In genomic region chr22:48491451-48491941, GRCh38 we compare ENCODE assay signal across 2 cellular contexts.
TF ChIP-seq lines count a peak whose summit lies in the region.

No MANE protein-coding gene starts in this region.

TF ChIP-seq in SK-N-SH treated with all-trans-retinoic acid at 6 μM for 48 hours, 23 proteins besides CTCF, POLR2A, EP300 and RAD21 (continued from another document):
- TF ChIP-seq PATZ1 (CRISPR knock-in tag; IDR thresholded peaks at IDR 0.05; ENCODE audit: borderline replicate concordance) = no peak
- TF ChIP-seq CSRNP3 (CRISPR knock-in tag; IDR thresholded peaks at IDR 0.05) = no peak
- TF ChIP-seq CREB5 (CRISPR knock-in tag; IDR thresholded peaks at IDR 0.05; ENCODE audit: low read depth) = no peak
- TF ChIP-seq ZFP30 (CRISPR knock-in tag; IDR thresholded peaks at IDR 0.05) = no peak
- TF ChIP-seq TSHZ2 (CRISPR knock-in tag; IDR thresholded peaks at IDR 0.05) = no peak
- TF ChIP-seq GLIS3 (CRISPR knock-in tag; IDR thresholded peaks at IDR 0.05) = no peak
- no peak for TF ChIP-seq OSR1 (CRISPR knock-in tag; IDR thresholded peaks at IDR 0.05)
- no peak for TF ChIP-seq TCF4 (CRISPR knock-in tag; IDR thresholded peaks at IDR 0.05; ENCODE audit: borderline replicate concordance)
- no peak for TF ChIP-seq BACH2 (CRISPR knock-in tag; IDR thresholded peaks at IDR 0.05; ENCODE audit: borderline replicate concordance)
- TF ChIP-seq ISL1 (CRISPR knock-in tag; IDR thresholded peaks at IDR 0.05) = no peak

TF ChIP-seq in SK-N-SH, 30 proteins besides CTCF, POLR2A, EP300 and RAD21 (continued from another document):
- TF ChIP-seq MAX (IDR thresholded peaks at IDR 0.05; ENCODE audit: low read depth) = no peak
- TF ChIP-seq SMC3 (IDR thresholded peaks at IDR 0.05; ENCODE audit: low read depth, low read length) = no peak
- no peak for TF ChIP-seq USF1 (IDR thresholded peaks at IDR 0.05; ENCODE audit: borderline replicate concordance, low read depth)
- TF ChIP-seq IRF3 (IDR thresholded peaks at IDR 0.05; ENCODE audit: low read depth, low read length) = no peak
- no peak for TF ChIP-seq RCOR1 (IDR thresholded peaks at IDR 0.05; ENCODE audit: low read length)
- TF ChIP-seq NRF1 (IDR thresholded peaks at IDR 0.05; ENCODE audit: low read depth, low read length) = no peak
- TF ChIP-seq CHD2 (IDR thresholded peaks at IDR 0.05; ENCODE audit: low read length, partially characterized antibody) = no peak
- no peak for TF ChIP-seq MXI1 (IDR thresholded peaks at IDR 0.05; ENCODE audit: low read depth, low read length)
